Comparison of ENCODE assay signal across 18 cellular contexts in genomic region chr5:181120761-181121160, GRCh38. TPM values are rescaled to one million over a fixed set of nuclear protein-coding genes. Genes with fewer than 3 reads are reported as not detected.
DNase-seq lines count a peak whose midpoint lies in the region; ATAC-seq and TF ChIP-seq lines count a peak whose summit lies in the region.
"Had no signal": no experiment of that assay in that cellular context is flagged by ENCODE, and none has a peak within 500 bp of the region (broad histone marks: within the 10 kb centered on the region; RNA-seq: fewer than 3 reads in every experiment).

No MANE protein-coding gene starts in this region.

- POLR2A ChIA-PET in PC-3 (lab: Charles Lee; ENCODE audit: unreplicated experiment) = no interaction called here

- H3F3A ChIP-seq in PC-3 (ENCODE audit: low read length, unreplicated experiment) = peaks cover 6% of the 10 kb centered on the region

- intact Hi-C loops in PC-3 (cut with micrococcal nuclease) = loop anchor here (1.0 kb wide), 1 partner anchor 32 kb away; no protein-coding TSS in a partner anchor
- intact Hi-C loops in left colon (cut with DNase I, micrococcal nuclease) = no loop called here
- intact Hi-C loops in left lung (cut with DNase I) = no loop called here

- H3K4me3 ChIP-seq in PC-3 (ENCODE audit: low read length) = peak overlapping the region; percentile 33
- no peak overlapping the region for H3K4me3 ChIP-seq in fibroblast of mammary gland (ENCODE audit: control insufficient read depth, low read depth, low read length)
- no peak overlapping the region for H3K4me3 ChIP-seq in left lung
- H3K4me3 ChIP-seq: BLaER1, HAP-1 had no signal

- 0 out of 2 replicates have a peak overlapping the region, but pooled peaks have one; percentile 26 for H2AFZ ChIP-seq in PC-3 (ENCODE audit: low read length)

- H3K27ac ChIP-seq in PC-3 (ENCODE audit: low read length) (peak overlapping the region; percentile 76), left lung (no peak overlapping the region)
- H3K27ac ChIP-seq: BLaER1 had no signal

- no peaks in the 10 kb centered on the region for H4K20me1 ChIP-seq in PC-3 (ENCODE audit: low read length)
- H4K20me1 ChIP-seq: BLaER1 had no signal

- in situ Hi-C loops in Caki2 (cut with HindIII; ENCODE audit: low pct_unique_long_range_greater_than_20kb, low sequenced_read_pairs) = no loop called here

- H3K9me3 ChIP-seq in PC-3 (ENCODE audit: low read length) (no peaks in the 10 kb centered on the region), left lung (no peaks in the 10 kb centered on the region)
- H3K9me3 ChIP-seq: BLaER1, Caco-2, HAP-1 had no signal

- no peaks in the 10 kb centered on the region for H3K9me2 ChIP-seq in PC-3 (replicated peaks; ENCODE audit: low read length)

- no peak overlapping the region for H3K9ac ChIP-seq in PC-3 (ENCODE audit: low read length)
- H3K9ac ChIP-seq: BLaER1 had no signal

- H3K4me1 ChIP-seq in PC-3 (ENCODE audit: insufficient read depth, low read length) (peaks cover 37% of the 10 kb centered on the region), left lung (peaks cover 0 to 6% of the 10 kb centered on the region in 2 donors)
- H3K4me1 ChIP-seq: BLaER1, Caco-2, HAP-1 had no signal

- H3K79me2 ChIP-seq in PC-3 (ENCODE audit: low read length) = no peaks in the 10 kb centered on the region

- H3K27me3 ChIP-seq in PC-3 (ENCODE audit: low read length) = no peaks in the 10 kb centered on the region
- peaks cover 14 to 71% of the 10 kb centered on the region in 2 donors for H3K27me3 ChIP-seq in left lung
- H3K27me3 ChIP-seq: BLaER1 had no signal

- CTCF ChIA-PET in PC-3 (lab: Charles Lee) = no interaction called here

- BruUV-seq in PC-3 (replicated peaks; lab: Mats Ljungman, UMichigan) = no TSS peak

- peak overlapping the region; percentile 66 for H3K4me2 ChIP-seq in PC-3 (ENCODE audit: low read length)
- H3K4me2 ChIP-seq: BLaER1 had no signal

- ATAC-seq in PC-3 (peak; percentile 54), HG03039 (IDR thresholded peaks at IDR 0.05; ENCODE audit: unreplicated experiment) (no peak), left colon (no peak), left lung (no peak)
- ATAC-seq: HepG2 had no signal

- TF ChIP-seq CTCF in PC-3 (conservative IDR thresholded peaks at IDR 0.05; ENCODE audit: low read depth, low read length) (no peak), fibroblast of mammary gland (conservative IDR thresholded peaks at IDR 0.05; ENCODE audit: control insufficient read depth, insufficient read depth, low read depth, low read length) (no peak), left lung (IDR thresholded peaks at IDR 0.05) (no peak)

- H3K36me3 ChIP-seq in PC-3 (ENCODE audit: low read depth, low read length) = no peaks in the 10 kb centered on the region
- no peaks in the 10 kb centered on the region for H3K36me3 ChIP-seq in left lung
- H3K36me3 ChIP-seq: BLaER1, HAP-1 had no signal

- peak; percentile 37 for DNase-seq in Caki2 (ENCODE audit: low read depth)
- DNase-seq in HCEC 1CT = peak; percentile 37
- DNase-seq in PC-3 = peak; percentile 65
- peak; percentile 50 for DNase-seq in fibroblast of mammary gland (ENCODE audit: low read depth)
- no peak for DNase-seq in left colon
- no peak for DNase-seq in left lung
- DNase-seq: AML-193; Caco-2; CD8-positive, alpha-beta memory T cell; DMS 273 treated with DMSO at 0.1 percent for 48 hours had no signal

RNA-seq across cellular contexts. Expression of gene OR2V1, which starts 10.2 kb away (rescaled TPM):
- not detected in 2 replicates for total RNA-seq in Caki2 (2014; rRNA removed; shearing (Covaris generic); ENCODE audit: low replicate concordance)
- total RNA-seq in PC-3 (2014; rRNA removed) (not detected in 2 replicates), left colon (not detected), left lung (not detected)
- total RNA-seq: A673; Caco-2; CD8-positive, alpha-beta memory T cell; Daoy; H1; HepG2; HT1080 had no signal

RNA-seq across cellular contexts. Expression of gene OR2V2, which starts 26.6 kb away (rescaled TPM):
- not detected in 2 replicates for total RNA-seq in Caki2 (2014; rRNA removed; shearing (Covaris generic); ENCODE audit: low replicate concordance)
- total RNA-seq in PC-3 (2014; rRNA removed) (not detected in 2 replicates), left colon (not detected), left lung (not detected)
- total RNA-seq: A673; Caco-2; CD8-positive, alpha-beta memory T cell; Daoy; H1; HepG2; HT1080 had no signal

Comparison
In these comparisons a context has a peak if more than half of its experiments do, and no peak if none do; other contexts are left out.
1. DNase-seq: peak in Caki2 (single experiment), HCEC 1CT (single experiment), PC-3 (single experiment) and fibroblast of mammary gland (single experiment); none in left colon (0 of 2) and left lung (0 of 2).